In the genomic region with DNA sequence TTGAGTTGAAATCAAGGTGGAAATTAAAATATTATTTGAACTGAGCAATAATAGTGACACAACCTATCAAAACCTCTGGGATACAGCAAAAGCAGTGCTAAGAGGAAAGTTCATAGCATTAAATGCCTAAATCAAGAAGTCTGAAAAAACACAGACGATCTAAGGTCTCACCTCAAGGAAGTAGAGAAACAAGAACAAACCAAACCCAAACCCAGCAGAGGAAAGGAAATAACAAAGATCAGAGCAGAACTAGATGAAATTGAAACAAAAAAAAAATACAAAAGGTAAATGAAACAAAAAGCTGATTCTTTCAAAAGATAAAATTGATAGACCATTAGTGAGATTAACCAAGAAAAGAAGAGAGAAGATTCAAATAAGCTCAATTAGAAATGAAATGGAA, we compare ENCODE assay signal across 4 cellular contexts. TPM values are rescaled to one million over a fixed set of nuclear protein-coding genes. Genes with fewer than 3 reads are reported as not detected.
"Had no signal": no experiment of that assay in that cellular context is flagged by ENCODE, and none has a peak within 500 bp of the region (broad histone marks: within the 10 kb centered on the region; RNA-seq: fewer than 3 reads in every experiment).

No MANE protein-coding gene starts in this region.

RNA-seq across cellular contexts. Expression of a gene that starts 8.7 kb away (rescaled TPM):
- total RNA-seq: lung microvascular endothelial cell, occipital lobe, osteocyte had no signal

RNA-seq across cellular contexts. Expression of a gene that starts 42.7 kb away (rescaled TPM):
- total RNA-seq: lung microvascular endothelial cell, natural killer cell, occipital lobe, osteocyte had no signal
